8 cellular contexts compared by ENCODE assay signal in genomic region chr17:74210191-74211140, GRCh38. TPM values are rescaled to one million over a fixed set of nuclear protein-coding genes. Genes with fewer than 3 reads are reported as not detected.
A peak's percentile ranks its signal among the peaks of the same experiment; 100 is the strongest.
DNase-seq lines count a peak whose midpoint lies in the region; ATAC-seq and TF ChIP-seq lines count a peak whose summit lies in the region.

No MANE protein-coding gene starts in this region.

- H3K4me3 Mint-ChIP-seq in effector memory CD8-positive, alpha-beta T cell, result peak overlapping the region in 1 of 2 donors; percentile 50
- no peak overlapping the region for H3K4me3 Mint-ChIP-seq in mesothelial cell of epicardium

- H3K27me3 ChIP-seq in BJ (ENCODE audit: control insufficient read depth, insufficient read depth, low read length), result no peaks in the 10 kb centered on the region

- TF ChIP-seq CTCF in BJ (IDR thresholded peaks at IDR 0.05; ENCODE audit: insufficient read depth, low read depth, low read length) (peak; percentile 99), mesothelial cell of epicardium (IDR thresholded peaks at IDR 0.05; ENCODE audit: unreplicated experiment) (peak; percentile 89)

- no peaks in the 10 kb centered on the region for H3K9me3 Mint-ChIP-seq in effector memory CD8-positive, alpha-beta T cell
- no peaks in the 10 kb centered on the region for H3K9me3 Mint-ChIP-seq in mesothelial cell of epicardium

- H3K4me1 Mint-ChIP-seq in effector memory CD8-positive, alpha-beta T cell (ENCODE audit: low read depth in 2 of 2), result peaks cover 43 to 55% of the 10 kb centered on the region in 2 donors
- H3K4me1 Mint-ChIP-seq in mesothelial cell of epicardium, result peaks cover 42% of the 10 kb centered on the region

- POLR2A ChIA-PET in BJ (lab: Charles Lee), result no interaction called here

- ATAC-seq in effector memory CD8-positive, alpha-beta T cell (replicated peaks), result peak; percentile 60

- CTCF ChIA-PET in BJ (lab: Yijun Ruan, JAX), result interaction anchor here (1.0 to 1.6 kb wide), 6 partner anchors 8 to 602 kb away, joined by 3 to 7 read pairs (median 3); no protein-coding TSS in a partner anchor

- no peak overlapping the region for H3K4me3 ChIP-seq in BJ (ENCODE audit: low read depth, low read length)

- H3K36me3 Mint-ChIP-seq in effector memory CD8-positive, alpha-beta T cell (ENCODE audit: insufficient read depth), result peaks cover 84% of the 10 kb centered on the region
- H3K36me3 Mint-ChIP-seq in mesothelial cell of epicardium, result peaks cover 7% of the 10 kb centered on the region

- no peaks in the 10 kb centered on the region for H3K27me3 Mint-ChIP-seq in effector memory CD8-positive, alpha-beta T cell
- peaks cover 32% of the 10 kb centered on the region for H3K27me3 Mint-ChIP-seq in mesothelial cell of epicardium (ENCODE audit: low read depth)

- peaks cover 10% of the 10 kb centered on the region for H3K36me3 ChIP-seq in BJ (ENCODE audit: control insufficient read depth, insufficient read depth, low read length)

- peak overlapping the region; percentile 49 to 64 for H3K27ac Mint-ChIP-seq in effector memory CD8-positive, alpha-beta T cell
- H3K27ac Mint-ChIP-seq in mesothelial cell of epicardium, result peak overlapping the region; percentile 57

- DNase-seq in BJ (ENCODE audit: low read depth) (no peak), GM19240 (ENCODE audit: insufficient read length, low spot score) (peak; percentile 63), NCI-H82 treated with DMSO at 0.1 percent for 48 hours (lab: John Stamatoyannopoulos, UW; ENCODE audit: unreplicated experiment) (peak; percentile 86), mesothelial cell of epicardium (ENCODE audit: low spot score in 2 of 2, unreplicated experiment in 2 of 2) (peak in 1 of 2 experiments; percentile 77), amniotic stem cell (lab: John Stamatoyannopoulos, UW) (no peak)
- DNase-seq in activated CD8-positive, alpha-beta memory T cell treated with anti-CD3 and anti-CD28 coated beads for 48 hours (ENCODE audit: low read depth in 2 of 3, low spot score in 2 of 3), result peak; percentile 40 to 67 (median 57)
- DNase-seq in effector memory CD8-positive, alpha-beta T cell, result peak; percentile 82 to 88 (median 83)
- peak; percentile 50 to 68 for DNase-seq in stimulated activated CD8-positive, alpha-beta memory T cell treated with anti-CD3 and anti-CD28 coated beads, Interleukin-4, amount 100 ng/mL, for 1 hour (ENCODE audit: low read depth in 2 of 2, low spot score in 1 of 2)

RNA-seq across cellular contexts. Expression of gene TTYH2, which starts 2.9 kb away (rescaled TPM):
- polyA plus RNA-seq in BJ (2011; rRNA removed), result 1.0 and 2.7 TPM in 2 replicates
- polyA minus RNA-seq in BJ (2011; rRNA and poly(A)+ RNA removed), result 1.1 and 4.1 TPM in 2 replicates
- 16.8 to 17.2 TPM (median 17.0 TPM) in 3 replicates for total RNA-seq in mesothelial cell of epicardium

RNA-seq across cellular contexts. Expression of gene RPL38, which starts 7.0 kb away (rescaled TPM):
- polyA plus RNA-seq in BJ (2011; rRNA removed), result 1,841 and 2,079 TPM in 2 replicates
- polyA minus RNA-seq in BJ (2011; rRNA and poly(A)+ RNA removed), result 279 and 306 TPM in 2 replicates
- total RNA-seq in mesothelial cell of epicardium, result 1,016 to 1,079 TPM (median 1,046 TPM) in 3 replicates

Comparison
In these comparisons a context has a peak if more than half of its experiments do, and no peak if none do; other contexts are left out.
1. DNase-seq: peak in GM19240 (single experiment), NCI-H82 treated with DMSO at 0.1 percent for 48 hours (single experiment), activated CD8-positive, alpha-beta memory T cell treated with anti-CD3 and anti-CD28 coated beads for 48 hours (3 of 3), effector memory CD8-positive, alpha-beta T cell (3 of 3) and stimulated activated CD8-positive, alpha-beta memory T cell treated with anti-CD3 and anti-CD28 coated beads, Interleukin-4, amount 100 ng/mL, for 1 hour (2 of 2); none in BJ (single experiment) and amniotic stem cell (single experiment).